In genomic region chr6:28979679-28980078, GRCh38 we compare ENCODE assay signal across 26 cellular contexts. TPM values are rescaled to one million over a fixed set of nuclear protein-coding genes. Genes with fewer than 3 reads are reported as not detected.
DNase-seq lines count a peak whose midpoint lies in the region; ATAC-seq and TF ChIP-seq lines count a peak whose summit lies in the region.
"Had no signal": no experiment of that assay in that cellular context is flagged by ENCODE, and none has a peak within 500 bp of the region (broad histone marks: within the 10 kb centered on the region; RNA-seq: fewer than 3 reads in every experiment).

No MANE protein-coding gene starts in this region.

- no peaks in the 10 kb centered on the region for H3K9me3 ChIP-seq in OCI-LY7 (ENCODE audit: low read length)
- no peaks in the 10 kb centered on the region for H3K9me3 ChIP-seq in adrenal gland (replicated peaks in 1 of 3)
- H3K9me3 ChIP-seq: breast epithelium, left lung, SJSA1, suprapubic skin had no signal

- intact Hi-C loops in OCI-LY7 (cut with micrococcal nuclease; ENCODE audit: unreplicated experiment) = loop anchor here (5.0 to 10.0 kb wide), 3 partner anchors 322 to 1075 kb away; partner anchors contain the start of gene ZSCAN12
- intact Hi-C loops in adrenal gland (cut with DNase I) = loop anchor here (5.0 kb wide), 2 partner anchors 37 to 52 kb away; no protein-coding TSS in a partner anchor

- no peaks in the 10 kb centered on the region for H4K20me1 ChIP-seq in OCI-LY7 (ENCODE audit: insufficient read depth, low read length)

- H3K4me1 Mint-ChIP-seq in activated naive CD8-positive, alpha-beta T cell (ENCODE audit: low read depth) = peaks cover 52% of the 10 kb centered on the region
- peaks cover 54% of the 10 kb centered on the region for H3K4me1 Mint-ChIP-seq in activated naive CD8-positive, alpha-beta T cell treated with anti-CD3 and anti-CD28 coated beads, Interleukin-2, amount 50 U/mL, for 24 hours
- H3K4me1 Mint-ChIP-seq in endothelial cell (ENCODE audit: unreplicated experiment) = peaks cover 48% of the 10 kb centered on the region

- H3K9me3 Mint-ChIP-seq in activated naive CD8-positive, alpha-beta T cell (ENCODE audit: low read depth) = no peaks in the 10 kb centered on the region
- no peaks in the 10 kb centered on the region for H3K9me3 Mint-ChIP-seq in activated naive CD8-positive, alpha-beta T cell treated with anti-CD3 and anti-CD28 coated beads, Interleukin-2, amount 50 U/mL, for 24 hours
- H3K9me3 Mint-ChIP-seq in endothelial cell (ENCODE audit: unreplicated experiment) = no peaks in the 10 kb centered on the region
- H3K9me3 Mint-ChIP-seq: T-cell had no signal

- H3K27me3 Mint-ChIP-seq in activated naive CD8-positive, alpha-beta T cell = peaks cover 24% of the 10 kb centered on the region
- H3K27me3 Mint-ChIP-seq in activated naive CD8-positive, alpha-beta T cell treated with anti-CD3 and anti-CD28 coated beads, Interleukin-2, amount 50 U/mL, for 24 hours = peaks cover 41% of the 10 kb centered on the region
- peaks cover 17% of the 10 kb centered on the region for H3K27me3 Mint-ChIP-seq in endothelial cell (ENCODE audit: unreplicated experiment)

- no peak overlapping the region for H3K27ac Mint-ChIP-seq in activated naive CD8-positive, alpha-beta T cell
- H3K27ac Mint-ChIP-seq in activated naive CD8-positive, alpha-beta T cell treated with anti-CD3 and anti-CD28 coated beads, Interleukin-2, amount 50 U/mL, for 24 hours = no peak overlapping the region
- H3K27ac Mint-ChIP-seq in endothelial cell (ENCODE audit: unreplicated experiment) = peak overlapping the region; percentile 87
- H3K27ac Mint-ChIP-seq: CD8-positive, alpha-beta T cell had no signal

- WGBS in adrenal gland, 4 donors = 69 to 77% (median 75%) methylated on average over 2 of the region's 2 CpGs

- H3K4me2 ChIP-seq in OCI-LY7 (ENCODE audit: low read length) = peak overlapping the region; percentile 96

- no peak for ATAC-seq in activated naive CD8-positive, alpha-beta T cell treated with anti-CD3 and anti-CD28 coated beads, Interleukin-2, amount 50 U/mL, for 24 hours
- no peak for ATAC-seq in HG02763 (IDR thresholded peaks at IDR 0.05; ENCODE audit: unreplicated experiment)
- ATAC-seq: CD8-positive, alpha-beta T cell; left lung; T-cell had no signal

- TF ChIP-seq POLR2A in adrenal gland (IDR thresholded peaks at IDR 0.05) = no peak

- peaks cover 22% of the 10 kb centered on the region for H3K4me1 ChIP-seq in OCI-LY7 (ENCODE audit: insufficient read depth, low read length, poor library complexity, severe bottlenecking)
- H3K4me1 ChIP-seq in adrenal gland (replicated peaks in 1 of 2) = peaks cover 0 to 5% of the 10 kb centered on the region in 2 donors
- H3K4me1 ChIP-seq: breast epithelium had no signal

- BruUV-seq in OCI-LY7 (replicated peaks; lab: Mats Ljungman, UMichigan) = no TSS peak

- H3K27ac ChIP-seq in OCI-LY7 (ENCODE audit: low read depth, low read length, poor library complexity, severe bottlenecking) (no peak overlapping the region), adrenal gland (no peak overlapping the region)
- H3K27ac ChIP-seq: breast epithelium, epithelial cell of prostate, left lung, suprapubic skin had no signal

- CTCF ChIA-PET in OCI-LY7 (lab: Charles Lee; ENCODE audit: unreplicated experiment) = no interaction called here

- H3K36me3 Mint-ChIP-seq in activated naive CD8-positive, alpha-beta T cell = peaks cover 5% of the 10 kb centered on the region
- peaks cover 7% of the 10 kb centered on the region for H3K36me3 Mint-ChIP-seq in activated naive CD8-positive, alpha-beta T cell treated with anti-CD3 and anti-CD28 coated beads, Interleukin-2, amount 50 U/mL, for 24 hours (ENCODE audit: low read depth)
- H3K36me3 Mint-ChIP-seq in endothelial cell (ENCODE audit: low read depth, unreplicated experiment) = peaks cover 5% of the 10 kb centered on the region
- H3K36me3 Mint-ChIP-seq: T-cell had no signal

- no peaks in the 10 kb centered on the region for H3K9me2 ChIP-seq in OCI-LY7 (ENCODE audit: insufficient read depth, low read length)

- TF ChIP-seq CTCF in OCI-LY7 (conservative IDR thresholded peaks at IDR 0.05; ENCODE audit: low read length) (no peak), endothelial cell (IDR thresholded peaks at IDR 0.05; ENCODE audit: unreplicated experiment) (no peak), adrenal gland (IDR thresholded peaks at IDR 0.05) (no peak)

- peak overlapping the region; percentile 92 for H2AFZ ChIP-seq in OCI-LY7 (ENCODE audit: low read length)

- no peak for DNase-seq in activated naive CD8-positive, alpha-beta T cell treated with anti-CD3 and anti-CD28 coated beads, Interleukin-2, amount 50 U/mL, for 24 hours
- no peak for DNase-seq in OCI-LY7 (ENCODE audit: low spot score)
- no peak for DNase-seq in endothelial cell (ENCODE audit: low spot score)
- DNase-seq in adrenal gland = no peak
- no peak for DNase-seq in activated gamma-delta T cell treated with Interleukin-2 at 50 U/mL for 16 hours
- DNase-seq in stimulated activated CD4-positive, alpha-beta T cell treated with anti-CD3 and anti-CD28 coated beads, Interleukin-2, amount 100 ng/mL, for 48 hours = no peak
- DNase-seq: activated CD4-positive, alpha-beta T cell treated with anti-CD3 and anti-CD28 coated beads for 1 hour; activated effector memory CD4-positive, alpha-beta T cell treated with anti-CD3 and anti-CD28 coated beads, Interleukin-2, amount 50 U/mL, for 16 hours; activated T-cell treated with anti-CD3 and anti-CD28 coated beads for 4 hours; CD8-positive, alpha-beta T cell; left lung; mesenchymal stem cell; NCI-H1105; NCI-H187 treated with DMSO at 0.1 percent for 48 hours; NCI-H524 treated with DMSO at 0.1 percent for 48 hours; nucleus accumbens; RPMI8226; stimulated activated CD4-positive, alpha-beta T cell treated with anti-CD3 and anti-CD28 coated beads, Interleukin-15, amount 100 ng/mL, for 24 hours; stimulated activated naive CD4-positive, alpha-beta T cell; T-cell had no signal

- H3K79me2 ChIP-seq in OCI-LY7 (ENCODE audit: insufficient read depth, low read depth, low read length) = no peaks in the 10 kb centered on the region

- H3K36me3 ChIP-seq in OCI-LY7 (ENCODE audit: insufficient read depth, low read length) = no peaks in the 10 kb centered on the region
- H3K36me3 ChIP-seq in adrenal gland (replicated peaks in 1 of 2) = no peaks in the 10 kb centered on the region
- H3K36me3 ChIP-seq: breast epithelium, left lung, SJSA1, suprapubic skin had no signal

- POLR2A ChIA-PET in OCI-LY7 (lab: Charles Lee) = interaction anchor here (0.8 to 2.1 kb wide), 4 partner anchors 27 to 140 kb away, joined by 3 to 6 read pairs (median 4); no protein-coding TSS in a partner anchor

- H3K4me3 ChIP-seq in OCI-LY7 (ENCODE audit: low read depth, low read length, poor library complexity, severe bottlenecking) = peak overlapping the region; percentile 98
- H3K4me3 ChIP-seq in adrenal gland = no peak overlapping the region
- H3K4me3 ChIP-seq: SJSA1, suprapubic skin had no signal

- H3K27me3 ChIP-seq in adrenal gland = no peaks in the 10 kb centered on the region
- H3K27me3 ChIP-seq: breast epithelium, SJSA1 had no signal

- H3K4me3 Mint-ChIP-seq in activated naive CD8-positive, alpha-beta T cell = peak overlapping the region; percentile 81
- H3K4me3 Mint-ChIP-seq in activated naive CD8-positive, alpha-beta T cell treated with anti-CD3 and anti-CD28 coated beads, Interleukin-2, amount 50 U/mL, for 24 hours = no peak overlapping the region
- no peak overlapping the region for H3K4me3 Mint-ChIP-seq in endothelial cell (ENCODE audit: unreplicated experiment)

RNA-seq across cellular contexts. Expression of gene ZNF311, which starts 25.4 kb away (rescaled TPM):
- total RNA-seq in OCI-LY7 (2014; rRNA removed; shearing (Covaris generic)) = not detected in 2 replicates
- total RNA-seq in OCI-LY7 (2022) = not detected in 2 replicates
- total RNA-seq in endothelial cell (ENCODE audit: unreplicated experiment) = 1.6 TPM
- 1 to 10 TPM in 2 of 8 donors, under 1 TPM in 4, not detected in 2; 0.41 to 1.4 (median 0.93) TPM for total RNA-seq in adrenal gland
- polyA plus RNA-seq in adrenal gland = 1 to 10 TPM; 1.0 to 2.6 (median 1.4) TPM
- total RNA-seq: CD8-positive, alpha-beta T cell; SJSA1 had no signal

RNA-seq across cellular contexts. Expression of gene TRIM27, which starts 55.9 kb away (rescaled TPM):
- total RNA-seq in OCI-LY7 (2014; rRNA removed; shearing (Covaris generic)) = 126 and 130 TPM in 2 replicates
- total RNA-seq in OCI-LY7 (2022) (112 and 116 TPM in 2 replicates), endothelial cell (ENCODE audit: unreplicated experiment) (82.8 TPM), adrenal gland (10 to 100 TPM; 38.3 to 67.4 (median 48.2) TPM)
- polyA plus RNA-seq in adrenal gland = 10 to 100 TPM; 40.4 to 54.6 (median 53.8) TPM
